In the genomic region with DNA sequence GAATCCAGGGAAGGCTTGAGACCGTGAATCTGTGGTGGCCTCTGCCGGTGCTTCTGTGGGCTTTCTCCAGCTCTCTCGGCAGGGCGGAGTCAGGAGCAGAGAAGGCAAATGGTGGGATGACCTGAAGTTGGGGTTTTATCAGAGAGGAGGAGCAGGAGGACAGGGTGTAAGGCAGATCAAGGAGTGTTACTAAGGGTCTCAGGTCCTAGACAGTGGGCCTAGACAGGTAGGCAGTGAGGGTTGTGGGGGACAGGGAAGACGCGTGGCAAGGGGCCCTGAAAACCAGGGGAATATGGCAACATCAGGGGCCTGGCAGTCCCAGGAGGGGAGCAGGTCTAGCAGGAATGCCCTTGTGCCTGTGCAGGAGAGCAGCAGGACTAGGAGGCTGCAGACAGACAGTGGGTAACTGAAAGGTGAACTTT, we compare ENCODE assay signal across 15 cellular contexts. TPM values are rescaled to one million over a fixed set of nuclear protein-coding genes. Genes with fewer than 3 reads are reported as not detected.
DNase-seq lines count a peak whose midpoint lies in the region; ATAC-seq and TF ChIP-seq lines count a peak whose summit lies in the region.
"Had no signal": no experiment of that assay in that cellular context is flagged by ENCODE, and none has a peak within 500 bp of the region (broad histone marks: within the 10 kb centered on the region; RNA-seq: fewer than 3 reads in every experiment).

No MANE protein-coding gene starts in this region.

- H2AFZ ChIP-seq in OCI-LY7 (ENCODE audit: low read length) = no peak overlapping the region

- H3K4me2 ChIP-seq in OCI-LY7 (ENCODE audit: low read length) = peak overlapping the region; percentile 69; the same call in 1 of the 2 replicates

- H3K27me3 ChIP-seq in effector memory CD4-positive, alpha-beta T cell (replicated peaks; ENCODE audit: control insufficient read depth, insufficient read depth, low read length, poor library complexity, severe bottlenecking) = no peaks in the 10 kb centered on the region
- H3K27me3 ChIP-seq in prostate gland (replicated peaks; ENCODE audit: insufficient read depth) = no peaks in the 10 kb centered on the region
- no peaks in the 10 kb centered on the region for H3K27me3 ChIP-seq in right atrium auricular region
- H3K27me3 ChIP-seq: brain microvascular endothelial cell, heart left ventricle, ovary, Peyer's patch had no signal

- CTCF ChIA-PET in OCI-LY7 (lab: Charles Lee; ENCODE audit: unreplicated experiment) = no interaction called here

- H3K4me1 ChIP-seq in OCI-LY7 (ENCODE audit: insufficient read depth, low read length, poor library complexity, severe bottlenecking) (peaks cover 31% of the 10 kb centered on the region), prostate gland (replicated peaks) (no peaks in the 10 kb centered on the region), right atrium auricular region (no peaks in the 10 kb centered on the region)
- peaks cover 30% of the 10 kb centered on the region for H3K4me1 ChIP-seq in effector memory CD4-positive, alpha-beta T cell (ENCODE audit: control insufficient read depth, insufficient read depth, low read length, poor library complexity, severe bottlenecking)
- H3K4me1 ChIP-seq: Caco-2, Peyer's patch had no signal

- no peak for TF ChIP-seq POLR2A in prostate gland (IDR thresholded peaks at IDR 0.05)

- H3K36me3 ChIP-seq in OCI-LY7 (ENCODE audit: insufficient read depth, low read length) = no peaks in the 10 kb centered on the region
- peaks cover 8% of the 10 kb centered on the region for H3K36me3 ChIP-seq in effector memory CD4-positive, alpha-beta T cell (ENCODE audit: control insufficient read depth, insufficient read depth, low read length)
- H3K36me3 ChIP-seq in prostate gland = no peaks in the 10 kb centered on the region
- H3K36me3 ChIP-seq in right atrium auricular region = no peaks in the 10 kb centered on the region
- H3K36me3 ChIP-seq: brain microvascular endothelial cell, ovary had no signal

- no peaks in the 10 kb centered on the region for H3K9me3 Mint-ChIP-seq in stimulated activated effector memory CD8-positive, alpha-beta T cell treated with anti-CD3 and anti-CD28 coated beads, Interleukin-12 subunit alpha, Interleukin-12 subunit beta, amount 100 ng/mL, for 72 hours

- peaks cover 88% of the 10 kb centered on the region for H3K36me3 Mint-ChIP-seq in stimulated activated effector memory CD8-positive, alpha-beta T cell treated with anti-CD3 and anti-CD28 coated beads, Interleukin-12 subunit alpha, Interleukin-12 subunit beta, amount 100 ng/mL, for 72 hours

- H3K9me2 ChIP-seq in OCI-LY7 (ENCODE audit: insufficient read depth, low read length) = no peaks in the 10 kb centered on the region

- H4K20me1 ChIP-seq in OCI-LY7 (ENCODE audit: insufficient read depth, low read length) = no peaks in the 10 kb centered on the region

- H3K4me1 Mint-ChIP-seq in stimulated activated effector memory CD8-positive, alpha-beta T cell treated with anti-CD3 and anti-CD28 coated beads, Interleukin-12 subunit alpha, Interleukin-12 subunit beta, amount 100 ng/mL, for 72 hours = peaks cover 62% of the 10 kb centered on the region

- TF ChIP-seq CTCF in OCI-LY7 (conservative IDR thresholded peaks at IDR 0.05; ENCODE audit: low read length) = no peak
- TF ChIP-seq CTCF in prostate gland (IDR thresholded peaks at IDR 0.05) = no peak
- TF ChIP-seq CTCF in right atrium auricular region (IDR thresholded peaks at IDR 0.05) = no peak

- WGBS in prostate gland = 87% methylated on average over 6 of the region's 6 CpGs

- H3K4me3 ChIP-seq in OCI-LY7 (ENCODE audit: low read depth, low read length, poor library complexity, severe bottlenecking) = no peak overlapping the region
- H3K4me3 ChIP-seq in effector memory CD4-positive, alpha-beta T cell (ENCODE audit: insufficient read depth, low read depth, low read length, poor library complexity, severe bottlenecking) = peak overlapping the region; percentile 1
- no peak overlapping the region for H3K4me3 ChIP-seq in prostate gland
- H3K4me3 ChIP-seq in right atrium auricular region = no peak overlapping the region
- H3K4me3 ChIP-seq: heart left ventricle, ovary, Peyer's patch had no signal

- no peaks in the 10 kb centered on the region for H3K79me2 ChIP-seq in OCI-LY7 (ENCODE audit: insufficient read depth, low read depth, low read length)

- intact Hi-C loops in OCI-LY7 (cut with micrococcal nuclease; ENCODE audit: unreplicated experiment) = no loop called here
- intact Hi-C loops in prostate gland (cut with DNase I) = loop anchor here (2.0 kb wide), 1 partner anchor 118 kb away; no protein-coding TSS in a partner anchor
- intact Hi-C loops in Right ventricle myocardium superior (cut with DNase I) = no loop called here

- ATAC-seq in stimulated activated effector memory CD8-positive, alpha-beta T cell treated with anti-CD3 and anti-CD28 coated beads, Interleukin-12 subunit alpha, Interleukin-12 subunit beta, amount 100 ng/mL, for 72 hours = peak; percentile 39
- no peak for ATAC-seq in Right ventricle myocardium superior (ENCODE audit: poor library complexity)

- H3K9me3 ChIP-seq in OCI-LY7 (ENCODE audit: low read length) (no peaks in the 10 kb centered on the region), prostate gland (no peaks in the 10 kb centered on the region), right atrium auricular region (no peaks in the 10 kb centered on the region)
- H3K9me3 ChIP-seq in effector memory CD4-positive, alpha-beta T cell (ENCODE audit: control insufficient read depth, low read length) = no peaks in the 10 kb centered on the region
- H3K9me3 ChIP-seq: Caco-2, heart left ventricle, ovary, Peyer's patch had no signal

- H3K4me3 Mint-ChIP-seq in stimulated activated effector memory CD8-positive, alpha-beta T cell treated with anti-CD3 and anti-CD28 coated beads, Interleukin-12 subunit alpha, Interleukin-12 subunit beta, amount 100 ng/mL, for 72 hours = peak overlapping the region; percentile 61

- H3K27ac Mint-ChIP-seq in stimulated activated effector memory CD8-positive, alpha-beta T cell treated with anti-CD3 and anti-CD28 coated beads, Interleukin-12 subunit alpha, Interleukin-12 subunit beta, amount 100 ng/mL, for 72 hours = peak overlapping the region; percentile 92

- POLR2A ChIA-PET in OCI-LY7 (lab: Charles Lee) = interaction anchor here (0.6 to 1.2 kb wide), 5 partner anchors 17 to 830 kb away, joined by 3 to 4 read pairs (median 4); no protein-coding TSS in a partner anchor

- BruUV-seq in OCI-LY7 (replicated peaks; lab: Mats Ljungman, UMichigan) = no TSS peak

- H3K27ac ChIP-seq in OCI-LY7 (ENCODE audit: low read depth, low read length, poor library complexity, severe bottlenecking) (no peak overlapping the region), prostate gland (no peak overlapping the region), right atrium auricular region (no peak overlapping the region)
- peak overlapping the region; percentile 75 for H3K27ac ChIP-seq in effector memory CD4-positive, alpha-beta T cell (ENCODE audit: insufficient read depth, low read length, poor library complexity, severe bottlenecking)
- H3K27ac ChIP-seq: brain microvascular endothelial cell, ovary had no signal

- DNase-seq in activated effector memory CD4-positive, alpha-beta T cell treated with anti-CD3 and anti-CD28 coated beads, Interleukin-2, amount 50 U/mL, for 16 hours = peak; percentile 63
- DNase-seq in activated effector memory CD4-positive, alpha-beta T cell treated with Interleukin-2 at 50 U/mL for 16 hours = no peak
- DNase-seq in OCI-LY7 (ENCODE audit: low spot score) = no peak
- DNase-seq in effector memory CD4-positive, alpha-beta T cell = no peak
- DNase-seq in stimulated activated effector memory CD8-positive, alpha-beta T cell treated with anti-CD3 and anti-CD28 coated beads, Interleukin-12 subunit alpha, Interleukin-12 subunit beta, amount 100 ng/mL, for 72 hours (ENCODE audit: low spot score in 2 of 2) = no peak
- DNase-seq in prostate gland (ENCODE audit: low spot score) = no peak
- no peak for DNase-seq in right atrium auricular region (ENCODE audit: low spot score)
- no peak for DNase-seq in Right ventricle myocardium superior
- DNase-seq: brain microvascular endothelial cell, Caco-2, HCEC 1CT, heart left ventricle, NCI-H748 treated with DMSO at 0.1 percent for 48 hours, ovary, Peyer's patch had no signal

RNA-seq across cellular contexts. Expression of a gene that starts 42.2 kb away (rescaled TPM):
- total RNA-seq in OCI-LY7 (2014; rRNA removed; shearing (Covaris generic)) = 316 and 337 TPM in 2 replicates
- total RNA-seq in OCI-LY7 (2022) (278 and 320 TPM in 2 replicates), prostate gland (10 to 100 TPM; 73.2 to 84.4 TPM), right atrium auricular region (10 to 100 TPM; 32.1 to 44.3 TPM), Right ventricle myocardium superior (45.9 TPM)

RNA-seq across cellular contexts. Expression of a gene that starts 43.0 kb away (rescaled TPM):
- total RNA-seq in OCI-LY7 (2014; rRNA removed; shearing (Covaris generic)) = 2.9 and 5.5 TPM in 2 replicates
- 9.0 and 10.8 TPM in 2 replicates for total RNA-seq in OCI-LY7 (2022)
- total RNA-seq in prostate gland = 10 to 100 TPM in 1 of 2 donors, 1 to 10 TPM in 1; 5.6 to 22.3 TPM
- total RNA-seq in right atrium auricular region = 10 to 100 TPM; 13.9 to 17.9 TPM
- 14.7 TPM for total RNA-seq in Right ventricle myocardium superior
